Comparison of ENCODE assay signal across 8 cellular contexts in the genomic region with DNA sequence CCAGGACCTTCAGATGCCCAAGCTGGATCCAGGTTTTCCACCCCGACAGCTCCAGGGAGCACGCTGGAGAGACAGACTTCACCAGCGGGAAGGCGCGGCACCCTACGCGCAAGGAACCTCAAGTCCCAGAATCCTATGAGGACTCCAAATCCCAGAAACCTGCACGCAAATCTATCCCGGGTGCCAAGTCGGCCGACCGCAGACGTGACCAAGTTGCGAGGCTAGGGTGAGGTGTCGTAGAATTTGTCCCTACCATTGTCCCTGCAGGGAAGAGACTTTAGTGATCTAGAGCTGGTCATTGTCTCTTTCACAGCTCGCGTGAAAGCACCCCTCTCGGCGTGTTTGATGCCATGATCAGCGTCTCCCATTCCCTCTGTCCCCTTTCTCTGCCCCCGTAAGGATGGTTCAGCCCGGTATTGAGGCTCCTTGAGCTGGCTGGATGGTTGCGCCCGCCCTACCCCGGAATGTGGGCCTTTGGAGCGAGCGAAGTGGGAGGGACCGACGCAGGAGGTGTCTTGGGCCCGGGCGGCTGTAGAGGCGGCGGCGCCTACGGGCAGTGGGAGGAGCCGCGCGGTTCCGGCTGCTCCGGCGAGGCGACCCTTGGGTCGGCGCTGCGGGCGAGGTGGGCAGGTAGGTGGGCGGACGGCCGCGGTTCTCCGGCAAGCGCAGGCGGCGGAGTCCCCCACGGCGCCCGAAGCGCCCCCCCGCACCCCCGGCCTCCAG. TPM values are rescaled to one million over a fixed set of nuclear protein-coding genes. Genes with fewer than 3 reads are reported as not detected.
DNase-seq lines count a peak whose midpoint lies in the region; ATAC-seq and TF ChIP-seq lines count a peak whose summit lies in the region.

Gene PRKCI (plus strand): TSS at position 501 of the 723 bp plus-strand sequence. CDS start 246 bp downstream, outside the sequence.

- peak within 1 kb of the TSS; percentile 73 to 88 for H3K27ac Mint-ChIP-seq in natural killer cell treated with Interleukin-12 subunit alpha and Interleukin-12 subunit beta and Interleukin-15 and Interleukin-18, amount 100 ng/mL, for 72 hours

- H3K4me3 ChIP-seq in fibroblast of pulmonary artery (replicated peaks; ENCODE audit: low read depth, low read length): peak within 1 kb of the TSS; percentile 79

- no peaks in the 10 kb centered on the region for H3K9me3 Mint-ChIP-seq in natural killer cell treated with Interleukin-12 subunit alpha and Interleukin-12 subunit beta and Interleukin-15 and Interleukin-18, amount 100 ng/mL, for 72 hours

- no peaks in the 10 kb centered on the region for H3K27me3 Mint-ChIP-seq in natural killer cell treated with Interleukin-12 subunit alpha and Interleukin-12 subunit beta and Interleukin-15 and Interleukin-18, amount 100 ng/mL, for 72 hours

- TF ChIP-seq CTCF in fibroblast of pulmonary artery (IDR thresholded peaks at IDR 0.05; ENCODE audit: low read length, missing control alignments): no peak

- DNase-seq in EH (ENCODE audit: low read depth): peak; percentile 97
- DNase-seq in GOT3 (lab: John Stamatoyannopoulos, UW): peak; percentile 87
- peak; percentile 97 for DNase-seq in LoVo (ENCODE audit: low spot score)
- peak; percentile 91 to 93 for DNase-seq in SHP77 (lab: John Stamatoyannopoulos, UW)
- DNase-seq in activated effector memory CD4-positive, alpha-beta T cell treated with Interleukin-2 at 50 U/mL for 16 hours: peak; percentile 87
- peak; percentile 98 for DNase-seq in fibroblast of pulmonary artery (ENCODE audit: low read depth)
- peak; percentile 93 for DNase-seq in natural killer cell treated with Interleukin-12 subunit alpha and Interleukin-12 subunit beta and Interleukin-15 and Interleukin-18, amount 100 ng/mL, for 72 hours (ENCODE audit: low spot score)
- DNase-seq in stimulated activated naive CD8-positive, alpha-beta T cell treated with anti-CD3 and anti-CD28 coated beads, Interleukin-15, Interleukin-2, amounts not matched to agents 100 U/mL and 50 U/mL, for 24 hours: peak; percentile 89

- H3K36me3 Mint-ChIP-seq in natural killer cell treated with Interleukin-12 subunit alpha and Interleukin-12 subunit beta and Interleukin-15 and Interleukin-18, amount 100 ng/mL, for 72 hours: no peaks in the 10 kb centered on the region

- ATAC-seq in natural killer cell treated with Interleukin-12 subunit alpha and Interleukin-12 subunit beta and Interleukin-15 and Interleukin-18, amount 100 ng/mL, for 72 hours: peak; percentile 99
- peak; percentile 97 for ATAC-seq in stimulated activated naive CD8-positive, alpha-beta T cell treated with anti-CD3 and anti-CD28 coated beads, Interleukin-15, Interleukin-2, amounts not matched to agents 100 U/mL and 50 U/mL, for 24 hours

- H3K4me1 Mint-ChIP-seq in natural killer cell treated with Interleukin-12 subunit alpha and Interleukin-12 subunit beta and Interleukin-15 and Interleukin-18, amount 100 ng/mL, for 72 hours (ENCODE audit: low read depth in 2 of 2): peaks cover 11 to 16% of the 10 kb centered on the region in 2 donors

- peak within 1 kb of the TSS; percentile 90 for H3K4me3 Mint-ChIP-seq in natural killer cell treated with Interleukin-12 subunit alpha and Interleukin-12 subunit beta and Interleukin-15 and Interleukin-18, amount 100 ng/mL, for 72 hours

RNA-seq across cellular contexts. Expression of gene PRKCI, which starts in this region (rescaled TPM):
- 10 to 100 TPM; 12.4 to 26.3 TPM for total RNA-seq in natural killer cell treated with Interleukin-12 subunit alpha and Interleukin-12 subunit beta and Interleukin-15 and Interleukin-18, amount 100 ng/mL, for 72 hours

Comparison
In these comparisons a context has a peak if more than half of its experiments do, and no peak if none do; other contexts are left out.
1. Peak in every context shown above with its lines: DNase-seq, ATAC-seq and H3K4me3 ChIP-seq.